21 cellular contexts compared by ENCODE assay signal in the genomic region with DNA sequence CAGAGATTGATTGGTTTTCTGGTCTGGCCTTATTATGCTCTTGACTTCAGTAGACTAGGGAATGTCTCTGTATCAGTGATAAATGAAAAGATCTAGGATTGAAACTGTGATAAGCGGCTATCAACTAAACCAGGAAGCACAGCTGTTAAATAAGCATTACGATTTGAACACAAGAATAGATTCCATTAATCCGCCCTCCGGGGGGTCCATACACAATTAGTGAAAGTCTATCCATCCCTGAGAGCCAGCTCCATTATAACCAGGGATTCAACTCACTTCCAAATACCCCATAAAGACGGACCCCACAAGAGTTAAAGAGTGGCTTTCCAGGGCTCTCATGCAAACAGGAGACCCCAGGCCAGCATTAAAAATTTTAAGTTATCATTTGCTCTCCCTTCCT.
DNase-seq lines count a peak whose midpoint lies in the region; ATAC-seq and TF ChIP-seq lines count a peak whose summit lies in the region.
"Had no signal": no experiment of that assay in that cellular context is flagged by ENCODE, and none has a peak within 500 bp of the region (broad histone marks: within the 10 kb centered on the region; RNA-seq: fewer than 3 reads in every experiment).

No MANE protein-coding gene starts in this region.

- no peak overlapping the region for H3K27ac ChIP-seq in esophagus squamous epithelium

- H3K27me3 Mint-ChIP-seq in glutamatergic neuron (ENCODE audit: unreplicated experiment) (peaks cover 2% of the 10 kb centered on the region), endothelial cell (ENCODE audit: unreplicated experiment) (no peaks in the 10 kb centered on the region)

- H3K4me3 ChIP-seq in esophagus squamous epithelium = no peak overlapping the region
- H3K4me3 ChIP-seq: GM12878, K562, MG63 had no signal

- H3K9me3 Mint-ChIP-seq in glutamatergic neuron (ENCODE audit: unreplicated experiment) (no peaks in the 10 kb centered on the region), endothelial cell (ENCODE audit: unreplicated experiment) (no peaks in the 10 kb centered on the region)
- H3K9me3 Mint-ChIP-seq: T-cell had no signal

- no peak for ATAC-seq in GM18511 (IDR thresholded peaks at IDR 0.05; ENCODE audit: unreplicated experiment)
- ATAC-seq: GM12878, HepG2, K562, Panc1, T-cell had no signal

- H3K36me3 Mint-ChIP-seq in glutamatergic neuron (ENCODE audit: unreplicated experiment) = no peaks in the 10 kb centered on the region
- no peaks in the 10 kb centered on the region for H3K36me3 Mint-ChIP-seq in endothelial cell (ENCODE audit: low read depth, unreplicated experiment)
- H3K36me3 Mint-ChIP-seq: CD4-positive, CD25-positive, alpha-beta regulatory T cell; T-cell had no signal

- peaks cover 0 to 5% (median 0%) of the 10 kb centered on the region in 4 donors for H3K27me3 ChIP-seq in esophagus squamous epithelium

- no peaks in the 10 kb centered on the region for H3K36me3 ChIP-seq in esophagus squamous epithelium
- H3K36me3 ChIP-seq: MG63 had no signal

- TF ChIP-seq POLR2A in esophagus squamous epithelium (IDR thresholded peaks at IDR 0.05) = no peak

- TF ChIP-seq CTCF in glutamatergic neuron (IDR thresholded peaks at IDR 0.05; ENCODE audit: partially characterized antibody, unreplicated experiment) (no peak), esophagus squamous epithelium (IDR thresholded peaks at IDR 0.05) (no peak), endothelial cell (IDR thresholded peaks at IDR 0.05; ENCODE audit: unreplicated experiment) (no peak)

- H3K4me1 Mint-ChIP-seq in glutamatergic neuron (ENCODE audit: low read depth, unreplicated experiment) (peaks cover 13% of the 10 kb centered on the region), endothelial cell (ENCODE audit: unreplicated experiment) (peaks cover 3% of the 10 kb centered on the region)
- H3K4me1 Mint-ChIP-seq: CD4-positive, CD25-positive, alpha-beta regulatory T cell; T-cell had no signal

- peak; percentile 75 for DNase-seq in DMS153 (lab: John Stamatoyannopoulos, UW)
- peak; percentile 27 for DNase-seq in NCI-H1092 treated with DMSO at 0.1 percent for 48 hours (lab: John Stamatoyannopoulos, UW)
- peak; percentile 82 for DNase-seq in NCI-H524 treated with DMSO at 0.1 percent for 48 hours (lab: John Stamatoyannopoulos, UW)
- DNase-seq in glutamatergic neuron = peak; percentile 52
- no peak for DNase-seq in esophagus squamous epithelium (lab: John Stamatoyannopoulos, UW)
- DNase-seq in endothelial cell (ENCODE audit: low spot score) = no peak
- DNase-seq: CD4-positive, CD25-positive, alpha-beta regulatory T cell; DMS79 treated with DMSO at 0.1 percent for 48 hours; GOT3; HCEC 1CT; MG63; NCI-H187; NCI-H226; NCI-H526; NK-92 treated with Interleukin-12 subunit alpha and Interleukin-12 subunit beta, amount 100 ng/mL, for 24 hours; T-cell had no signal

- intact Hi-C loops in esophagus squamous epithelium (cut with DNase I) = no loop called here

- no peaks in the 10 kb centered on the region for H3K9me3 ChIP-seq in esophagus squamous epithelium
- H3K9me3 ChIP-seq: MG63 had no signal

- 23 to 47% methylated on average over 5 of the region's 5 CpGs for WGBS in esophagus squamous epithelium, 2 donors

- H3K4me1 ChIP-seq in esophagus squamous epithelium = no peaks in the 10 kb centered on the region

- peak overlapping the region; percentile 4 for H3K27ac Mint-ChIP-seq in glutamatergic neuron (ENCODE audit: unreplicated experiment)
- H3K27ac Mint-ChIP-seq in endothelial cell (ENCODE audit: unreplicated experiment) = no peak overlapping the region
- H3K27ac Mint-ChIP-seq: CD4-positive, CD25-positive, alpha-beta regulatory T cell; T-cell had no signal

- peak overlapping the region; percentile 5 for H3K4me3 Mint-ChIP-seq in glutamatergic neuron (ENCODE audit: unreplicated experiment)
- H3K4me3 Mint-ChIP-seq in endothelial cell (ENCODE audit: unreplicated experiment) = no peak overlapping the region
- H3K4me3 Mint-ChIP-seq: CD4-positive, CD25-positive, alpha-beta regulatory T cell; T-cell had no signal

Comparison
In these comparisons a context has a peak if more than half of its experiments do, and no peak if none do; other contexts are left out.
1. DNase-seq: peak in DMS153 (single experiment), NCI-H1092 treated with DMSO at 0.1 percent for 48 hours (single experiment), NCI-H524 treated with DMSO at 0.1 percent for 48 hours (single experiment) and glutamatergic neuron (single experiment); none in esophagus squamous epithelium (single experiment) and endothelial cell (single experiment).